In the genomic region with DNA sequence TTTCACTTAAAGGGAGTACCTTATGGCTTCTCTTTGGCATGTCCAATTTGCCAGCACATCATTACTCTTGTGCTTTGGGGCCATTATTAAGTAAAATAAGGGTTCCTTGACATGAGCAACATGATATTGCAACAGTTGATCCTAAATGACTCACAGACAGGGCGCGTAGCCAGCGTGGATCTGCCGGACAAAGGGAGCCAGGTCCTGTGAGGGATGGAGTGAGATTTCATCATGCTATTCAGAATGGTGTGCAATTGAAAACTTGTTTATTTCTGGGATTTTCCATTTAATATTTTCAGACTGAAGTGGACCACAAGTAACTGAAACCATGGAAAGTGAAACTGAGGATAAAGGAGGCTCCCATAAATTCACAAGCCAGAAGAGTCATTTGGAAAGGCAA, we compare ENCODE assay signal across 13 cellular contexts. TPM values are rescaled to one million over a fixed set of nuclear protein-coding genes. Genes with fewer than 3 reads are reported as not detected.
A peak's percentile ranks its signal among the peaks of the same experiment; 100 is the strongest.
DNase-seq lines count a peak whose midpoint lies in the region; ATAC-seq, FAIRE-seq and TF ChIP-seq lines count a peak whose summit lies in the region.
"Had no signal": no experiment of that assay in that cellular context is flagged by ENCODE, and none has a peak within 500 bp of the region (broad histone marks: within the 10 kb centered on the region; RNA-seq: fewer than 3 reads in every experiment).

No MANE protein-coding gene starts in this region.

- no peaks in the 10 kb centered on the region for H3K9me1 ChIP-seq in keratinocyte (ENCODE audit: control insufficient read depth, extremely low read depth, insufficient read depth, low read length)

- H3K27ac ChIP-seq in brain microvascular endothelial cell (no peak overlapping the region), keratinocyte (ENCODE audit: control insufficient read depth, insufficient read depth, low read length) (no peak overlapping the region)
- H3K27ac ChIP-seq: neural progenitor cell, SJCRH30 had no signal

- no peak overlapping the region for H2AFZ ChIP-seq in keratinocyte (ENCODE audit: control insufficient read depth, low read length)
- H2AFZ ChIP-seq: neural progenitor cell had no signal

- ATAC-seq in HG02763 (IDR thresholded peaks at IDR 0.05; ENCODE audit: unreplicated experiment) = no peak

- H3K27me3 ChIP-seq in brain microvascular endothelial cell (replicated peaks) = no peaks in the 10 kb centered on the region
- no peaks in the 10 kb centered on the region for H3K27me3 ChIP-seq in keratinocyte (ENCODE audit: control insufficient read depth, extremely low read depth, insufficient read depth, low read length)
- H3K27me3 ChIP-seq: neural progenitor cell had no signal

- no peak overlapping the region for H3K9ac ChIP-seq in keratinocyte (ENCODE audit: control insufficient read depth, extremely low read depth, insufficient read depth, low read length)
- H3K9ac ChIP-seq: neural progenitor cell had no signal

- H3K36me3 ChIP-seq in brain microvascular endothelial cell (replicated peaks) (no peaks in the 10 kb centered on the region), keratinocyte (ENCODE audit: control insufficient read depth in 2 of 2, extremely low read depth in 1 of 2, insufficient read depth in 2 of 2, low read length in 2 of 2) (no peaks in the 10 kb centered on the region)
- H3K36me3 ChIP-seq: neural progenitor cell, SJCRH30 had no signal

- peak; percentile 33 for DNase-seq in NCI-H446 treated with DMSO at 0.1 percent for 48 hours (lab: John Stamatoyannopoulos, UW)
- DNase-seq in NCI-H446 (lab: John Stamatoyannopoulos, UW) = no peak
- DNase-seq in brain microvascular endothelial cell = peak; percentile 82
- no peak for DNase-seq in keratinocyte (ENCODE audit: low read depth, low spot score)
- DNase-seq in ureter (ENCODE audit: low spot score) = peak; percentile 57
- DNase-seq in RPMI8226 = no peak
- no peak for DNase-seq in NOMO-1 treated with dmso at 0.1 percent for 144 hours (lab: John Stamatoyannopoulos, UW; ENCODE audit: unreplicated experiment)
- DNase-seq: activated CD4-positive, alpha-beta T cell treated with anti-CD3 and anti-CD28 coated beads for 4 hours; NCI-H187; stimulated activated CD4-positive, alpha-beta T cell treated with anti-CD3 and anti-CD28 coated beads, Interleukin-2, amount 100 ng/mL, for 48 hours had no signal

- no peaks in the 10 kb centered on the region for H3K9me3 ChIP-seq in keratinocyte (ENCODE audit: control insufficient read depth, low read depth, low read length)
- H3K9me3 ChIP-seq: SJCRH30 had no signal

- in situ Hi-C loops in brain microvascular endothelial cell (cut with HindIII; ENCODE audit: low pct_ligation_motif_present, low sequenced_read_pairs) = no loop called here

- no peak for TF ChIP-seq CTCF in brain microvascular endothelial cell (IDR thresholded peaks at IDR 0.05; ENCODE audit: low read depth, low read length, missing control alignments)
- no peak for TF ChIP-seq CTCF in keratinocyte (optimal IDR thresholded peaks at IDR 0.05 in 1 of 3, IDR thresholded peaks at IDR 0.05 in 1 of 3, conservative IDR thresholded peaks at IDR 0.05 in 1 of 3; ENCODE audit: extremely low read depth in 1 of 3, insufficient read depth in 2 of 3, low read length in 3 of 3)

- no peaks in the 10 kb centered on the region for H4K20me1 ChIP-seq in keratinocyte (ENCODE audit: control insufficient read depth, extremely low read depth, insufficient read depth, low read length)

- FAIRE-seq in keratinocyte (lab: Jason Lieb, UNC) = no peak

- H3K4me1 ChIP-seq in keratinocyte (ENCODE audit: control insufficient read depth, extremely low read depth, insufficient read depth, low read length) = no peaks in the 10 kb centered on the region
- H3K4me1 ChIP-seq: SJCRH30 had no signal

- H3K4me2 ChIP-seq in keratinocyte (ENCODE audit: control insufficient read depth, extremely low read depth, insufficient read depth, low read depth, low read length) = peak overlapping the region; percentile 2
- H3K4me2 ChIP-seq: neural progenitor cell had no signal

- dilution Hi-C loops in keratinocyte (cut with MboI; ENCODE audit: extremely low pct_ligation_motif_present, low sequenced_read_pairs) = no loop called here

- H3K4me3 ChIP-seq in brain microvascular endothelial cell (ENCODE audit: low read depth, low read length) (no peak overlapping the region), keratinocyte (ENCODE audit: control insufficient read depth in 2 of 3, extremely low read depth in 1 of 3, insufficient read depth in 2 of 3, low read depth in 1 of 3, low read length in 3 of 3) (no peak overlapping the region)
- H3K4me3 ChIP-seq: neural progenitor cell, SJCRH30 had no signal

- no peaks in the 10 kb centered on the region for H3K79me2 ChIP-seq in keratinocyte (ENCODE audit: control insufficient read depth, insufficient read depth, low read length)

RNA-seq across cellular contexts. Expression of gene WASF3, which starts 48.6 kb away (rescaled TPM):
- 4.6 to 6.8 TPM (median 6.3 TPM) in 3 replicates for polyA plus RNA-seq in keratinocyte
- 4.0 TPM for polyA plus RNA-seq in keratinocyte (2011; ENCODE audit: low read depth)
- polyA plus RNA-seq in keratinocyte (2011; cell fraction: cytosol; rRNA removed) = 6.1 and 10.3 TPM in 2 replicates
- polyA plus RNA-seq in keratinocyte (2011; cell fraction: nucleus; rRNA removed) = 7.2 and 8.1 TPM in 2 replicates
- polyA plus RNA-seq in keratinocyte (2012; ENCODE audit: low replicate concordance) = 2.5 and 4.7 TPM in 2 replicates
- 3.4 to 4.2 TPM (median 3.8 TPM) in 3 replicates for polyA minus RNA-seq in keratinocyte
- 5.8 TPM for polyA minus RNA-seq in keratinocyte (2011; cell fraction: cytosol; rRNA and poly(A)+ RNA removed)
- 2.4 and 4.3 TPM in 2 replicates for polyA minus RNA-seq in keratinocyte (2011; cell fraction: nucleus; rRNA and poly(A)+ RNA removed)
- 27.1 TPM for total RNA-seq in ureter

Comparison
In these comparisons a context has a peak if more than half of its experiments do, and no peak if none do; other contexts are left out.
1. DNase-seq: peak in NCI-H446 treated with DMSO at 0.1 percent for 48 hours (single experiment), brain microvascular endothelial cell (single experiment) and ureter (single experiment); none in NCI-H446 (0 of 2), keratinocyte (single experiment), RPMI8226 (single experiment) and NOMO-1 treated with dmso at 0.1 percent for 144 hours (single experiment).